ENCODE assay signal across 23 cellular contexts in the genomic region with DNA sequence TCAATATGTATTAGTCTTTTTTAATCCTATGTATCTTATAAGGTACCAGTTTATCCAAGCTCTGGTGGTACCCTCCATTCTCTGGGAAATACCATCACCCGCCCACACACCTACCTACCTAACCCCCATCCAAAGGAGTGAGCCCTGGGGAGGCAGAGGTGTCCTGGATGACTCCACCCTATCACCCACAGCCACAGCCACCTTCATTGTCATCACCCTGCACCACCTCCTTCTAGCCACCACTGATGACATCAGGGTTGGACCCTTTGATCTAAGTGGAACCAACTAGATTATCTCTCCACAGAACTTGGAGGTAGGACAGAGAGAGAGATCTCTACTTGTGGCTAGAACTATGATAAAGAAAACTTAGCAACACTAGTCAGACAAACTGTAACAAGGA.
DNase-seq lines count a peak whose midpoint lies in the region; ATAC-seq, FAIRE-seq and TF ChIP-seq lines count a peak whose summit lies in the region.
"Had no signal": no experiment of that assay in that cellular context is flagged by ENCODE, and none has a peak within 500 bp of the region (broad histone marks: within the 10 kb centered on the region; RNA-seq: fewer than 3 reads in every experiment).

No MANE protein-coding gene starts in this region.

- CTCF ChIA-PET in GM12878 (lab: Yijun Ruan, JAX) = no interaction called here

- H3K27me3 ChIP-seq in GM12878 (replicated peaks in 1 of 2; ENCODE audit: control insufficient read depth in 2 of 2, insufficient read depth in 2 of 2, low read length in 1 of 2) (no peaks in the 10 kb centered on the region), MM.1S (replicated peaks; ENCODE audit: insufficient read depth, low read length) (no peaks in the 10 kb centered on the region)
- H3K27me3 ChIP-seq: BLaER1 treated with 17β-estradiol and CSF1 and Interleukin-3, amounts not matched to agents 10 nM and 100 nM; ovary; SJCRH30; tibial nerve had no signal

- TF ChIP-seq RAD21 in GM12878 (IDR thresholded peaks at IDR 0.05; ENCODE audit: insufficient read depth, low read depth, low read length) = no peak

- H4K20me1 ChIP-seq in GM12878 (ENCODE audit: control insufficient read depth, insufficient read depth) (no peaks in the 10 kb centered on the region), MM.1S (ENCODE audit: insufficient read depth, low read length) (no peaks in the 10 kb centered on the region)

- H3K79me2 ChIP-seq in GM12878 (ENCODE audit: control insufficient read depth, insufficient read depth, low read length) (no peaks in the 10 kb centered on the region), MM.1S (ENCODE audit: low read length) (peaks cover 28% of the 10 kb centered on the region)

- H3F3A ChIP-seq in MM.1S (ENCODE audit: insufficient read depth, low read length) = no peaks in the 10 kb centered on the region

- peak; percentile 55; the same call in 2 of the 3 replicates for ATAC-seq in GM12878
- no peak for ATAC-seq in GM21825 (IDR thresholded peaks at IDR 0.05; ENCODE audit: unreplicated experiment)
- no peak for ATAC-seq in HG02852 (IDR thresholded peaks at IDR 0.05; ENCODE audit: unreplicated experiment)
- ATAC-seq: GM23338, left lobe of liver had no signal

- H2AFZ ChIP-seq in GM12878 (ENCODE audit: control insufficient read depth, low read depth, low read length) (no peak overlapping the region), MM.1S (ENCODE audit: low read length) (no peak overlapping the region)
- H2AFZ ChIP-seq: GM23338 had no signal

- no peak for FAIRE-seq in GM12878 (lab: Jason Lieb, UNC)

- no peaks in the 10 kb centered on the region for H3K9me2 ChIP-seq in MM.1S (replicated peaks; ENCODE audit: insufficient read depth, low read length)

- H3K4me1 ChIP-seq in GM12878 (ENCODE audit: control insufficient read depth, insufficient read depth, low read length) (no peaks in the 10 kb centered on the region), MM.1S (ENCODE audit: low read length) (no peaks in the 10 kb centered on the region)
- H3K4me1 ChIP-seq: BLaER1 treated with 17β-estradiol and CSF1 and Interleukin-3, amounts not matched to agents 10 nM and 100 nM; SJCRH30 had no signal

- RAD21 ChIA-PET in GM12878 (lab: Charles Lee; ENCODE audit: unreplicated experiment) = no interaction called here

- H3K9ac ChIP-seq in GM12878 (ENCODE audit: control insufficient read depth, insufficient read depth, low read length) (no peak overlapping the region), MM.1S (ENCODE audit: low read length) (no peak overlapping the region)
- H3K9ac ChIP-seq: BLaER1 treated with 17β-estradiol and CSF1 and Interleukin-3, amounts not matched to agents 10 nM and 100 nM had no signal

- TF ChIP-seq EP300 in GM12878 (IDR thresholded peaks at IDR 0.05; ENCODE audit: borderline replicate concordance in 1 of 2, control insufficient read depth in 1 of 2, low read depth in 2 of 2, low read length in 2 of 2) = no peak

- intact Hi-C loops in GM12878 (cut with micrococcal nuclease; ENCODE audit: unreplicated experiment) = no loop called here

- in situ Hi-C loops in GM12878 (cut with MboI) = no loop called here

- H3K4me3 ChIP-seq in GM12878 (no peak overlapping the region), MM.1S (ENCODE audit: low read length) (no peak overlapping the region)
- H3K4me3 ChIP-seq: BLaER1 treated with 17β-estradiol and CSF1 and Interleukin-3, amounts not matched to agents 10 nM and 100 nM; GM23338; ovary; SJCRH30; tibial nerve had no signal

- 0% methylated on average over 1 of the region's 1 CpG for whole genome bisulfite sequencing in GM12878 (ENCODE audit: insufficient coverage, insufficient replicate concordance, low lambda C conversion rate, missing lambda C conversion rate)

- H3K4me2 ChIP-seq in GM12878 (ENCODE audit: control insufficient read depth, insufficient read depth) = no peak overlapping the region
- H3K4me2 ChIP-seq in MM.1S (ENCODE audit: low read depth, low read length) = no peak overlapping the region
- H3K4me2 ChIP-seq: BLaER1 treated with 17β-estradiol and CSF1 and Interleukin-3, amounts not matched to agents 10 nM and 100 nM; GM23338 had no signal

- POLR2A ChIA-PET in GM12878 (lab: Charles Lee) = no interaction called here

- no peaks in the 10 kb centered on the region for H3K9me3 ChIP-seq in GM12878 (replicated peaks; ENCODE audit: control insufficient read depth, insufficient read depth, low read length)
- no peaks in the 10 kb centered on the region for H3K9me3 ChIP-seq in MM.1S (replicated peaks; ENCODE audit: insufficient read depth, low read length)
- H3K9me3 ChIP-seq: ovary, SJCRH30, tibial nerve had no signal

- SMC1A ChIA-PET in GM12878 (lab: Charles Lee; ENCODE audit: uncharacterized antibody, unreplicated experiment) = no interaction called here

- no peak overlapping the region for H3K27ac ChIP-seq in GM12878 (ENCODE audit: control insufficient read depth, insufficient read depth)
- no peak overlapping the region for H3K27ac ChIP-seq in MM.1S (ENCODE audit: low read length)
- H3K27ac ChIP-seq: BLaER1 treated with 17β-estradiol and CSF1 and Interleukin-3, amounts not matched to agents 10 nM and 100 nM; ovary; SJCRH30; tibial nerve; VCaP had no signal

- TF ChIP-seq CTCF in GM12878 (IDR thresholded peaks at IDR 0.05 in 2 of 3, conservative IDR thresholded peaks at IDR 0.05 in 1 of 3; ENCODE audit: control insufficient read depth in 2 of 3, extremely low read depth in 1 of 3, insufficient read depth in 1 of 3, low read depth in 3 of 3, low read length in 3 of 3) (no peak), MM.1S (IDR thresholded peaks at IDR 0.05; ENCODE audit: low read length) (no peak)

- no TSS peak for BruUV-seq in GM12878 (replicated peaks; lab: Mats Ljungman, UMichigan)

- no peak for TF ChIP-seq POLR2A in GM12878 (IDR thresholded peaks at IDR 0.05; ENCODE audit: low read depth, low read length)

- DNase-seq in ELR (ENCODE audit: low read depth) (peak; percentile 16), HT1080 (ENCODE audit: low read depth) (peak; percentile 43), GM12878 (ENCODE audit: low read depth, low spot score) (no peak), kidney tubule cell (ENCODE audit: low spot score) (peak; percentile 9), MM.1S (no peak)
- DNase-seq: activated CD4-positive, alpha-beta T cell treated with anti-CD3 and anti-CD28 coated beads for 4 hours; activated effector memory CD4-positive, alpha-beta T cell treated with anti-CD3 and anti-CD28 coated beads, Interleukin-2, amount 50 U/mL, for 16 hours; activated T-cell treated with anti-CD3 and anti-CD28 coated beads, Interleukin-2, amount 50 U/mL, for 1 hour; GF-D8; mesenchymal stem cell; NCI-H1092; NCI-H1694 treated with DMSO at 0.1 percent for 48 hours; ovary; SJCRH30; stimulated activated CD4-positive, alpha-beta T cell treated with anti-CD3 and anti-CD28 coated beads, Interleukin-15, amount 100 ng/mL, for 24 hours; stimulated activated CD4-positive, alpha-beta T cell treated with anti-CD3 and anti-CD28 coated beads, Interleukin-4, amount 100 ng/mL, for 4 hours had no signal

- H3K36me3 ChIP-seq in GM12878 (ENCODE audit: control insufficient read depth in 2 of 2, insufficient read depth in 2 of 2, low read length in 1 of 2) = no peaks in the 10 kb centered on the region
- H3K36me3 ChIP-seq in MM.1S (replicated peaks; ENCODE audit: insufficient read depth, low read length) = no peaks in the 10 kb centered on the region
- H3K36me3 ChIP-seq: ovary, SJCRH30, tibial nerve had no signal

TF ChIP-seq in GM12878, 131 proteins besides CTCF, POLR2A, EP300 and RAD21:
- TF ChIP-seq, protein P1, sequence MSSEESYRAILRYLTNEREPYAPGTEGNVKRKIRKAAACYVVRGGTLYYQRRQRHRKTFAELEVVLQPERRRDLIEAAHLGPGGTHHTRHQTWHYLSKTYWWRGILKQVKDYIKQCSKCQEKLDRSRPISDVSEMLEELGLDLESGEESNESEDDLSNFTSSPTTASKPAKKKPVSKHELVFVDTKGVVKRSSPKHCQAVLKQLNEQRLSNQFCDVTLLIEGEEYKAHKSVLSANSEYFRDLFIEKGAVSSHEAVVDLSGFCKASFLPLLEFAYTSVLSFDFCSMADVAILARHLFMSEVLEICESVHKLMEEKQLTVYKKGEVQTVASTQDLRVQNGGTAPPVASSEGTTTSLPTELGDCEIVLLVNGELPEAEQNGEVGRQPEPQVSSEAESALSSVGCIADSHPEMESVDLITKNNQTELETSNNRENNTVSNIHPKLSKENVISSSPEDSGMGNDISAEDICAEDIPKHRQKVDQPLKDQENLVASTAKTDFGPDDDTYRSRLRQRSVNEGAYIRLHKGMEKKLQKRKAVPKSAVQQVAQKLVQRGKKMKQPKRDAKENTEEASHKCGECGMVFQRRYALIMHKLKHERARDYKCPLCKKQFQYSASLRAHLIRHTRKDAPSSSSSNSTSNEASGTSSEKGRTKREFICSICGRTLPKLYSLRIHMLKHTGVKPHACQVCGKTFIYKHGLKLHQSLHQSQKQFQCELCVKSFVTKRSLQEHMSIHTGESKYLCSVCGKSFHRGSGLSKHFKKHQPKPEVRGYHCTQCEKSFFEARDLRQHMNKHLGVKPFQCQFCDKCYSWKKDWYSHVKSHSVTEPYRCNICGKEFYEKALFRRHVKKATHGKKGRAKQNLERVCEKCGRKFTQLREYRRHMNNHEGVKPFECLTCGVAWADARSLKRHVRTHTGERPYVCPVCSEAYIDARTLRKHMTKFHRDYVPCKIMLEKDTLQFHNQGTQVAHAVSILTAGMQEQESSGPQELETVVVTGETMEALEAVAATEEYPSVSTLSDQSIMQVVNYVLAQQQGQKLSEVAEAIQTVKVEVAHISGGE (CRISPR knock-in tag; IDR thresholded peaks at IDR 0.05) = no peak
- TF ChIP-seq HDAC6 (IDR thresholded peaks at IDR 0.05; ENCODE audit: unreplicated experiment) = no peak
- TF ChIP-seq, protein P2, sequence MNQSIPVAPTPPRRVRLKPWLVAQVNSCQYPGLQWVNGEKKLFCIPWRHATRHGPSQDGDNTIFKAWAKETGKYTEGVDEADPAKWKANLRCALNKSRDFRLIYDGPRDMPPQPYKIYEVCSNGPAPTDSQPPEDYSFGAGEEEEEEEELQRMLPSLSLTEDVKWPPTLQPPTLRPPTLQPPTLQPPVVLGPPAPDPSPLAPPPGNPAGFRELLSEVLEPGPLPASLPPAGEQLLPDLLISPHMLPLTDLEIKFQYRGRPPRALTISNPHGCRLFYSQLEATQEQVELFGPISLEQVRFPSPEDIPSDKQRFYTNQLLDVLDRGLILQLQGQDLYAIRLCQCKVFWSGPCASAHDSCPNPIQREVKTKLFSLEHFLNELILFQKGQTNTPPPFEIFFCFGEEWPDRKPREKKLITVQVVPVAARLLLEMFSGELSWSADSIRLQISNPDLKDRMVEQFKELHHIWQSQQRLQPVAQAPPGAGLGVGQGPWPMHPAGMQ (IDR thresholded peaks at IDR 0.05; ENCODE audit: borderline replicate concordance) = no peak
TF ChIP-seq in GM12878: peak in this region for 0.

Comparison
In these comparisons a context has a peak if more than half of its experiments do, and no peak if none do; other contexts are left out.
1. DNase-seq: peak in ELR (single experiment), HT1080 (single experiment) and kidney tubule cell (single experiment); none in GM12878 (single experiment) and MM.1S (single experiment).